21 cellular contexts compared by ENCODE assay signal in the genomic region with DNA sequence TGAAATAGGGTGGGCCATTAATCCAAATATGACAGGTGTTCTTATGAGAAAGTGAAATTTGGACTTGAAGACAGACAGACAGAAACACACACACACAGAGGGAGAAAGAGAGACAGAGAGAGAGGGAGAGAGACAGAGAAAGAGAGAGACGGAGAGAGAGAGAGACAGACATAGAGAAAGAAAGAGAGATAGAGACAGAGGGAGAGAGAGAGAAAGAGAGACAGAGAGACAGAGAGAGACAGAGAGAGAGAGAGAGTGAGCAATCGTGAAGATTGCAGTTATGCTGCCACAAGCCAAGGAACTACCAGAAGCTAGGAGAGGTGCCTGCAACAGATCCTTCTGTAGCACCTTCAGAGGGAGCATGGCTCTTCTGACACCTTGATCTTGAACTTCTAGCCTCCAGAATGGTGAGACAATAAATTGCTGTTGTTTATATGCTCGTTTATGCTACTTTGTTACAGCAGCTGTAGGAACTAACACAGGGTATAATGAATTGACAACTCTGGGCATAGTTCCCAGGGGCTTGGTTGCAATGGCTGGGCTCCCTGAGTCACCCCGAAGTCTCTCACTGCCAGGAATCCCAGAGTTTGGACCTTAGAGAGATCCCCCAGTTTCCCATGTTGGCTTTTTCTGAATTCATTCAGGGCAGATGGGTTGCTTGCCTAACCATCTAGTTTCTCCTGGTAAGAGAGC. TPM values are rescaled to one million over a fixed set of nuclear protein-coding genes. Genes with fewer than 3 reads are reported as not detected.
DNase-seq lines count a peak whose midpoint lies in the region; ATAC-seq, FAIRE-seq and TF ChIP-seq lines count a peak whose summit lies in the region.
"Had no signal": no experiment of that assay in that cellular context is flagged by ENCODE, and none has a peak within 500 bp of the region (broad histone marks: within the 10 kb centered on the region; RNA-seq: fewer than 3 reads in every experiment).

No MANE protein-coding gene starts in this region.

- H3K9ac ChIP-seq in HepG2 (ENCODE audit: insufficient read depth, low read depth, low read length) (no peak overlapping the region), OCI-LY3 (ENCODE audit: low read length) (no peak overlapping the region)

- intact Hi-C loops in HepG2 (cut with micrococcal nuclease; ENCODE audit: unreplicated experiment), result loop anchor here (5.0 kb wide), 1 partner anchor 993 kb away; no protein-coding TSS in a partner anchor
- intact Hi-C loops in right lobe of liver (cut with DNase I), result no loop called here
- intact Hi-C loops in esophagus muscularis mucosa (cut with DNase I), result no loop called here

- in situ Hi-C loops in HepG2 (cut with HindIII; ENCODE audit: extremely low pct_ligation_motif_present, low pct_unique_long_range_greater_than_20kb), result no loop called here

- no peak for TF ChIP-seq EP300 in HepG2 (IDR thresholded peaks at IDR 0.05; ENCODE audit: low read depth in 2 of 2, low read length in 2 of 2)
- TF ChIP-seq EP300 in HepG2 (CRISPR knock-in tag; IDR thresholded peaks at IDR 0.05; ENCODE audit: borderline replicate concordance), result no peak
- TF ChIP-seq EP300 in esophagus muscularis mucosa (IDR thresholded peaks at IDR 0.05), result no peak

- H3K27me3 ChIP-seq in HepG2 (ENCODE audit: control insufficient read depth in 1 of 2, insufficient read depth in 2 of 2, low read length in 2 of 2) (peaks cover 0 to 11% of the 10 kb centered on the region in 2 experiments; a peak in 3 of 5 replicates), right lobe of liver (no peaks in the 10 kb centered on the region), OCI-LY3 (ENCODE audit: low read depth, low read length) (no peaks in the 10 kb centered on the region), esophagus muscularis mucosa (no peaks in the 10 kb centered on the region), osteoblast (ENCODE audit: insufficient read depth, low read length) (peaks cover 20% of the 10 kb centered on the region)
- H3K27me3 ChIP-seq: Peyer's patch had no signal

- H3K27ac ChIP-seq in HepG2 (ENCODE audit: extremely low read length, insufficient read depth, low read length) (no peak overlapping the region), right lobe of liver (no peak overlapping the region), OCI-LY3 (ENCODE audit: low read length) (no peak overlapping the region), esophagus muscularis mucosa (replicated peaks in 1 of 4) (no peak overlapping the region), osteoblast (ENCODE audit: low read depth, low read length) (no peak overlapping the region)
- H3K27ac ChIP-seq: C4-2B, Peyer's patch had no signal

- TF ChIP-seq POLR2A in HepG2 (IDR thresholded peaks at IDR 0.05; ENCODE audit: insufficient read depth in 1 of 2, low read depth in 2 of 2, low read length in 2 of 2) (no peak), right lobe of liver (IDR thresholded peaks at IDR 0.05) (no peak), esophagus muscularis mucosa (IDR thresholded peaks at IDR 0.05; ENCODE audit: low read depth) (no peak)

- TF ChIP-seq CTCF in HepG2 (CRISPR knock-in tag; IDR thresholded peaks at IDR 0.05), result no peak
- TF ChIP-seq CTCF in right lobe of liver (IDR thresholded peaks at IDR 0.05), result no peak
- TF ChIP-seq CTCF in OCI-LY3 (IDR thresholded peaks at IDR 0.05; ENCODE audit: low read depth, low read length), result no peak
- TF ChIP-seq CTCF in esophagus muscularis mucosa (IDR thresholded peaks at IDR 0.05), result no peak
- TF ChIP-seq CTCF in osteoblast (IDR thresholded peaks at IDR 0.05; ENCODE audit: extremely low read depth, low read depth, low read length), result no peak

- H4K20me1 ChIP-seq in HepG2 (ENCODE audit: insufficient read depth, low read length) (no peaks in the 10 kb centered on the region), OCI-LY3 (ENCODE audit: insufficient read depth, low read length) (no peaks in the 10 kb centered on the region), osteoblast (ENCODE audit: insufficient read depth, low read length) (no peaks in the 10 kb centered on the region)

- ATAC-seq in HepG2 (no peak), right lobe of liver (no peak), GM18519 (IDR thresholded peaks at IDR 0.05; ENCODE audit: low FRiP score, unreplicated experiment) (no peak), HG03442 (IDR thresholded peaks at IDR 0.05; ENCODE audit: unreplicated experiment) (no peak)

- H3K4me1 ChIP-seq in HepG2 (ENCODE audit: insufficient read depth, low read length) (no peaks in the 10 kb centered on the region), right lobe of liver (no peaks in the 10 kb centered on the region), OCI-LY3 (ENCODE audit: low read length) (no peaks in the 10 kb centered on the region), esophagus muscularis mucosa (no peaks in the 10 kb centered on the region), osteoblast (ENCODE audit: insufficient read depth, low read length) (no peaks in the 10 kb centered on the region)
- H3K4me1 ChIP-seq: Peyer's patch had no signal

- DNase-seq in HepG2 (ENCODE audit: low spot score) (no peak), right lobe of liver (no peak), esophagus muscularis mucosa (ENCODE audit: extremely low spot score) (peak; percentile 55), osteoblast (ENCODE audit: insufficient read length, low spot score, missing footprints) (no peak), middle frontal gyrus (ENCODE audit: extremely low spot score, low spot score) (no peak)
- DNase-seq: CD8-positive, alpha-beta memory T cell; DMS153; Kasumi-1; MM.1S; NCI-H1048; NCI-H1436 treated with DMSO at 0.1 percent for 48 hours; NCI-H1930; NCI-H2227 treated with DMSO at 0.1 percent for 48 hours; Peyer's patch had no signal

- no peak for FAIRE-seq in HepG2 (lab: Jason Lieb, UNC)
- FAIRE-seq: G401.6, GM18507, HTR-8/SVneo had no signal

- no peak for TF ChIP-seq RAD21 in HepG2 (CRISPR knock-in tag; IDR thresholded peaks at IDR 0.05)

- 15% methylated on average over 4 of the region's 4 CpGs for WGBS in HepG2 (ENCODE audit: low lambda C conversion rate)
- 83% methylated on average over 4 of the region's 4 CpGs for WGBS in right lobe of liver (ENCODE audit: insufficient coverage, low coverage, low lambda C conversion rate, missing lambda C conversion rate)
- WGBS in esophagus muscularis mucosa, result 80% methylated on average over 4 of the region's 4 CpGs

- BruUV-seq in HepG2 (replicated peaks; lab: Mats Ljungman, UMichigan), result no TSS peak

- CTCF ChIA-PET in HepG2 (lab: Yijun Ruan, JAX; ENCODE audit: low intra/inter-chr PET ratio, low total read pairs), result no interaction called here

- H3K79me2 ChIP-seq in HepG2 (ENCODE audit: insufficient read depth, low read length) (no peaks in the 10 kb centered on the region), OCI-LY3 (ENCODE audit: low read length) (no peaks in the 10 kb centered on the region), osteoblast (ENCODE audit: insufficient read depth, low read length) (no peaks in the 10 kb centered on the region)

- H3K36me3 ChIP-seq in HepG2 (replicated peaks in 1 of 2; ENCODE audit: control insufficient read depth in 1 of 2, insufficient read depth in 2 of 2, low read length in 2 of 2) (no peaks in the 10 kb centered on the region), right lobe of liver (no peaks in the 10 kb centered on the region), OCI-LY3 (replicated peaks; ENCODE audit: low read depth, low read length) (no peaks in the 10 kb centered on the region), esophagus muscularis mucosa (no peaks in the 10 kb centered on the region), osteoblast (ENCODE audit: insufficient read depth, low read length) (no peaks in the 10 kb centered on the region)
- H3K36me3 ChIP-seq: Peyer's patch had no signal

- no peak overlapping the region for H2AFZ ChIP-seq in HepG2 (ENCODE audit: low read length)
- peak overlapping the region; percentile 13; the same call in 1 of the 2 replicates for H2AFZ ChIP-seq in OCI-LY3 (ENCODE audit: low read depth, low read length)
- H2AFZ ChIP-seq in osteoblast (ENCODE audit: low read length), result no peak overlapping the region

- POLR2A ChIA-PET in HepG2 (lab: Yijun Ruan, JAX), result no interaction called here

- H3K9me3 ChIP-seq in HepG2 (ENCODE audit: low read length) (no peaks in the 10 kb centered on the region), right lobe of liver (no peaks in the 10 kb centered on the region), OCI-LY3 (ENCODE audit: insufficient read depth, low read length) (no peaks in the 10 kb centered on the region), esophagus muscularis mucosa (no peaks in the 10 kb centered on the region), osteoblast (ENCODE audit: low read depth, low read length) (no peaks in the 10 kb centered on the region)
- H3K9me3 ChIP-seq: Peyer's patch had no signal

- H3K4me3 ChIP-seq in HepG2 (replicated peaks in 1 of 3; ENCODE audit: insufficient read depth in 1 of 3, low read depth in 2 of 3, low read length in 3 of 3), result no peak overlapping the region
- no peak overlapping the region for H3K4me3 ChIP-seq in right lobe of liver
- H3K4me3 ChIP-seq in OCI-LY3 (ENCODE audit: low read length), result no peak overlapping the region
- no peak overlapping the region for H3K4me3 ChIP-seq in esophagus muscularis mucosa
- no peak overlapping the region for H3K4me3 ChIP-seq in osteoblast (ENCODE audit: insufficient read depth, low read length)
- H3K4me3 ChIP-seq: Peyer's patch had no signal

- no peak overlapping the region for H3K4me2 ChIP-seq in HepG2 (ENCODE audit: low read depth, low read length)
- no peak overlapping the region for H3K4me2 ChIP-seq in OCI-LY3 (ENCODE audit: low read length)
- peak overlapping the region; percentile 15 for H3K4me2 ChIP-seq in osteoblast (ENCODE audit: insufficient read depth, low read length)

RNA-seq across cellular contexts. Expression of a gene that starts 44.7 kb away (rescaled TPM):
- total RNA-seq in HepG2 (2016; rRNA removed; fragmentation: Illumina TruSeq; extraction: Trizol), result 228 and 337 TPM in 2 replicates
- 142 and 170 TPM in 2 replicates for total RNA-seq in HepG2 (2016; cell fraction: cytosol; rRNA removed; fragmentation: Illumina TruSeq; extraction: Trizol; ENCODE audit: low read depth)
- total RNA-seq in HepG2 (2016; cell fraction: insoluble cytoplasmic fraction; rRNA removed; fragmentation: Illumina TruSeq; extraction: Trizol), result 226 and 334 TPM in 2 replicates
- 239 and 268 TPM in 2 replicates for total RNA-seq in HepG2 (2016; cell fraction: membrane; rRNA removed; fragmentation: Illumina TruSeq; extraction: Trizol)
- 94.6 and 110 TPM in 2 replicates for total RNA-seq in HepG2 (2016; cell fraction: nucleus; rRNA removed; fragmentation: Illumina TruSeq; extraction: Trizol)
- polyA plus RNA-seq in HepG2 (2011; rRNA removed), result 78.5 and 80.2 TPM in 2 replicates
- polyA plus RNA-seq in HepG2 (2011; cell fraction: cytosol; rRNA removed), result 78.1 and 113 TPM in 2 replicates
- polyA plus RNA-seq in HepG2 (2011; cell fraction: nucleus; rRNA removed), result 59.3 and 69.8 TPM in 2 replicates
- 166 and 277 TPM in 2 replicates for polyA plus RNA-seq in HepG2 (2012)
- 173 and 229 TPM in 2 replicates for polyA plus RNA-seq in HepG2 (2016; cell fraction: cytosol; fragmentation: Illumina TruSeq; extraction: Trizol; ENCODE audit: low read depth)
- polyA plus RNA-seq in HepG2 (2016; cell fraction: insoluble cytoplasmic fraction; fragmentation: Illumina TruSeq; extraction: Trizol; ENCODE audit: low read depth), result 354 and 362 TPM in 2 replicates
- polyA plus RNA-seq in HepG2 (2016; cell fraction: membrane; fragmentation: Illumina TruSeq; extraction: Trizol; ENCODE audit: low read depth), result 225 and 255 TPM in 2 replicates
- 139 and 150 TPM in 2 replicates for polyA plus RNA-seq in HepG2 (2016; cell fraction: nucleus; fragmentation: Illumina TruSeq; extraction: Trizol; ENCODE audit: insufficient read depth, low read depth)
- 40.9 and 50.3 TPM in 2 replicates for polyA minus RNA-seq in HepG2 (2011; rRNA and poly(A)+ RNA removed; ENCODE audit: low replicate concordance)
- 68.2 and 70.5 TPM in 2 replicates for polyA minus RNA-seq in HepG2 (2011; cell fraction: cytosol; rRNA and poly(A)+ RNA removed)
- 62.2 and 98.1 TPM in 2 replicates for polyA minus RNA-seq in HepG2 (2011; cell fraction: nucleus; rRNA and poly(A)+ RNA removed)
- total RNA-seq in right lobe of liver, result 100 to 1,000 TPM in 4 of 6 experiments, 10 to 100 TPM in 2; 76.4 to 140 (median 111) TPM
- total RNA-seq in esophagus muscularis mucosa, result 10 to 100 TPM; 35.8 to 47.8 (median 43.8) TPM
- 76.0 and 89.0 TPM in 2 replicates for total RNA-seq in osteoblast
